ENCODE assay signal across 15 cellular contexts in the genomic region with DNA sequence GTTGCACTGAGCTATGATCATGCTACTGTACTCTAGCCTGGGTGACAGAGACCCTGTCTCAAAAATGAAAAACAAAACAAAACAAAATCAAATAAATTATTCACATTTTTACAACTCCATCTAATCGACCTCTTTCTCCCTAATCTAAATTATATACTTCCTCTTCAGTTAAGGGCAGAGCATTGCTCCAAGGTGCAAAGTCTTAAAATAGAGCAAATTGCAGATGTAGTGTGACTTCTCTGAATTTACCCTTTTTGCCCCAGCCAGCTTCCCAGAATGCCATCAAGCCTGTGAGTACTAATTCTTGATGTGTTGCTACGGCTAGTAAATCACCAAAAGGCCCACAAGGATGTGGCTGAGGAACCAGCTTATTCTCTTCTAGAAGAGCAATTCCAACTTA. TPM values are rescaled to one million over a fixed set of nuclear protein-coding genes. Genes with fewer than 3 reads are reported as not detected.
DNase-seq lines count a peak whose midpoint lies in the region; ATAC-seq and TF ChIP-seq lines count a peak whose summit lies in the region.
"Had no signal": no experiment of that assay in that cellular context is flagged by ENCODE, and none has a peak within 500 bp of the region (broad histone marks: within the 10 kb centered on the region; RNA-seq: fewer than 3 reads in every experiment).

No MANE protein-coding gene starts in this region.

- no peak for TF ChIP-seq CTCF in type B pancreatic cell (conservative IDR thresholded peaks at IDR 0.05)

- H3K9me2 ChIP-seq in Karpas-422 (replicated peaks; ENCODE audit: insufficient read depth, low read length) = no peaks in the 10 kb centered on the region

- peak overlapping the region; percentile 44; the same call in 1 of the 2 replicates for H3K27ac ChIP-seq in Karpas-422 (ENCODE audit: low read length)
- no peak overlapping the region for H3K27ac ChIP-seq in CD8-positive, alpha-beta memory T cell (ENCODE audit: low read depth, low read length)
- H3K27ac ChIP-seq: BLaER1, KMS-11, RWPE1 had no signal

- no peak overlapping the region for H3K4me2 ChIP-seq in Karpas-422 (ENCODE audit: low read depth, low read length, poor library complexity, severe bottlenecking)
- H3K4me2 ChIP-seq: BLaER1, KMS-11 had no signal

- H3K79me2 ChIP-seq in Karpas-422 (ENCODE audit: low read length) = peaks cover 37% of the 10 kb centered on the region

- H3K9ac ChIP-seq in Karpas-422 (ENCODE audit: low read length) = no peak overlapping the region
- H3K9ac ChIP-seq: BLaER1, KMS-11 had no signal

- H3K36me3 Mint-ChIP-seq in activated T-cell treated with anti-CD3 and anti-CD28 coated beads, Interleukin-2, amount 50 U/mL, for 24 hours (ENCODE audit: low read depth) = peaks cover 45% of the 10 kb centered on the region
- peaks cover 14% of the 10 kb centered on the region for H3K36me3 Mint-ChIP-seq in activated T-cell treated with anti-CD3 and anti-CD28 coated beads, Interleukin-2, amount 50 U/mL, for 4 hours (ENCODE audit: insufficient read depth)
- H3K36me3 Mint-ChIP-seq in type B pancreatic cell = no peaks in the 10 kb centered on the region
- peaks cover 7 to 43% (median 11%) of the 10 kb centered on the region in 3 donors for H3K36me3 Mint-ChIP-seq in CD8-positive, alpha-beta memory T cell

- H3K9me3 Mint-ChIP-seq in activated T-cell treated with anti-CD3 and anti-CD28 coated beads, Interleukin-2, amount 50 U/mL, for 24 hours = no peaks in the 10 kb centered on the region
- H3K9me3 Mint-ChIP-seq in activated T-cell treated with anti-CD3 and anti-CD28 coated beads, Interleukin-2, amount 50 U/mL, for 4 hours = no peaks in the 10 kb centered on the region
- no peaks in the 10 kb centered on the region for H3K9me3 Mint-ChIP-seq in type B pancreatic cell
- no peaks in the 10 kb centered on the region for H3K9me3 Mint-ChIP-seq in CD8-positive, alpha-beta memory T cell
- H3K9me3 Mint-ChIP-seq: CD4-positive, alpha-beta T cell had no signal

- peaks cover 5% of the 10 kb centered on the region for H3K4me1 Mint-ChIP-seq in activated T-cell treated with anti-CD3 and anti-CD28 coated beads, Interleukin-2, amount 50 U/mL, for 24 hours (ENCODE audit: low read depth)
- no peaks in the 10 kb centered on the region for H3K4me1 Mint-ChIP-seq in activated T-cell treated with anti-CD3 and anti-CD28 coated beads, Interleukin-2, amount 50 U/mL, for 4 hours (ENCODE audit: low read depth)
- peaks cover 4% of the 10 kb centered on the region for H3K4me1 Mint-ChIP-seq in type B pancreatic cell (ENCODE audit: unreplicated experiment)
- peaks cover 0 to 1% (median 0%) of the 10 kb centered on the region in 3 donors for H3K4me1 Mint-ChIP-seq in CD8-positive, alpha-beta memory T cell

- H3K4me3 Mint-ChIP-seq in activated T-cell treated with anti-CD3 and anti-CD28 coated beads, Interleukin-2, amount 50 U/mL, for 24 hours = no peak overlapping the region
- no peak overlapping the region for H3K4me3 Mint-ChIP-seq in activated T-cell treated with anti-CD3 and anti-CD28 coated beads, Interleukin-2, amount 50 U/mL, for 4 hours
- no peak overlapping the region for H3K4me3 Mint-ChIP-seq in type B pancreatic cell
- H3K4me3 Mint-ChIP-seq in CD8-positive, alpha-beta memory T cell = no peak overlapping the region
- H3K4me3 Mint-ChIP-seq: CD4-positive, alpha-beta T cell had no signal

- H3K4me3 ChIP-seq in Karpas-422 (ENCODE audit: low read length) = no peak overlapping the region
- no peak overlapping the region for H3K4me3 ChIP-seq in CD8-positive, alpha-beta memory T cell (ENCODE audit: low read length)
- H3K4me3 ChIP-seq: BLaER1 had no signal

- no peaks in the 10 kb centered on the region for H3K27me3 Mint-ChIP-seq in activated T-cell treated with anti-CD3 and anti-CD28 coated beads, Interleukin-2, amount 50 U/mL, for 24 hours
- H3K27me3 Mint-ChIP-seq in activated T-cell treated with anti-CD3 and anti-CD28 coated beads, Interleukin-2, amount 50 U/mL, for 4 hours (ENCODE audit: low read depth) = no peaks in the 10 kb centered on the region
- H3K27me3 Mint-ChIP-seq in type B pancreatic cell = no peaks in the 10 kb centered on the region
- H3K27me3 Mint-ChIP-seq in CD8-positive, alpha-beta memory T cell = no peaks in the 10 kb centered on the region
- H3K27me3 Mint-ChIP-seq: CD4-positive, alpha-beta T cell had no signal

- ATAC-seq in activated T-cell treated with anti-CD3 and anti-CD28 coated beads, Interleukin-2, amount 50 U/mL, for 4 hours = no peak
- peak; percentile 80 for ATAC-seq in left colon

- CTCF ChIA-PET in CD8-positive, alpha-beta memory T cell (lab: Charles Lee) = interaction anchor here (1.1 kb wide), 1 partner anchor 63 kb away, joined by 3 read pairs; no protein-coding TSS in a partner anchor

- peak overlapping the region; percentile 64 for H3K27ac Mint-ChIP-seq in activated T-cell treated with anti-CD3 and anti-CD28 coated beads, Interleukin-2, amount 50 U/mL, for 24 hours
- H3K27ac Mint-ChIP-seq in type B pancreatic cell = peak overlapping the region; percentile 23
- H3K27ac Mint-ChIP-seq in CD8-positive, alpha-beta memory T cell = peak overlapping the region in 3 of 8 donors; percentile 7 to 72 (median 29)
- H3K27ac Mint-ChIP-seq: CD4-positive, alpha-beta T cell had no signal

- H3K36me3 ChIP-seq in Karpas-422 (ENCODE audit: insufficient read depth, low read length) = peaks cover 3% of the 10 kb centered on the region; the same call in 1 of the 2 replicates
- H3K36me3 ChIP-seq in CD8-positive, alpha-beta memory T cell (ENCODE audit: insufficient read depth, low read length) = no peaks in the 10 kb centered on the region

- peaks cover 21% of the 10 kb centered on the region for H3K4me1 ChIP-seq in Karpas-422 (ENCODE audit: low read length)
- H3K4me1 ChIP-seq in CD8-positive, alpha-beta memory T cell (ENCODE audit: insufficient read depth, low read length) = no peaks in the 10 kb centered on the region
- H3K4me1 ChIP-seq: BLaER1 had no signal

- POLR2A ChIA-PET in CD8-positive, alpha-beta memory T cell (lab: Charles Lee) = no interaction called here

- no peaks in the 10 kb centered on the region for H3K27me3 ChIP-seq in Karpas-422 (ENCODE audit: low read length)
- H3K27me3 ChIP-seq in CD8-positive, alpha-beta memory T cell (ENCODE audit: insufficient read depth, low read length, poor library complexity, severe bottlenecking) = no peaks in the 10 kb centered on the region
- H3K27me3 ChIP-seq: BLaER1 had no signal

- no peaks in the 10 kb centered on the region for H3K9me3 ChIP-seq in Karpas-422 (ENCODE audit: low read length)
- H3K9me3 ChIP-seq in CD8-positive, alpha-beta memory T cell (ENCODE audit: low read length) = no peaks in the 10 kb centered on the region
- H3K9me3 ChIP-seq: BLaER1 had no signal

- H4K20me1 ChIP-seq in Karpas-422 (ENCODE audit: insufficient read depth, low read depth, low read length) = no peaks in the 10 kb centered on the region
- H4K20me1 ChIP-seq: BLaER1 had no signal

- H2AFZ ChIP-seq in Karpas-422 (ENCODE audit: low read length) = no peak overlapping the region

- intact Hi-C loops in left colon (cut with DNase I, micrococcal nuclease) = no loop called here

- no peak for DNase-seq in activated T-cell treated with anti-CD3 and anti-CD28 coated beads, Interleukin-2, amount 50 U/mL, for 24 hours
- no peak for DNase-seq in activated T-cell treated with anti-CD3 and anti-CD28 coated beads, Interleukin-2, amount 50 U/mL, for 4 hours
- DNase-seq in Karpas-422 (no peak), left colon (no peak), type B pancreatic cell (ENCODE audit: extremely low spot score, unreplicated experiment) (no peak), NCI-H2227 (lab: John Stamatoyannopoulos, UW; ENCODE audit: unreplicated experiment) (no peak)
- no peak for DNase-seq in CD8-positive, alpha-beta memory T cell
- DNase-seq: CD4-positive, alpha-beta T cell; NCI-H2029 treated with DMSO at 0.1 percent for 48 hours; NCI-H2227 treated with DMSO at 0.1 percent for 48 hours; NCI-H526 treated with DMSO at 0.1 percent for 48 hours; SHP77 had no signal

RNA-seq across cellular contexts. Expression of a gene that starts 53.3 kb away (rescaled TPM):
- total RNA-seq in activated T-cell treated with anti-CD3 and anti-CD28 coated beads, Interleukin-2, amount 50 U/mL, for 4 hours = 100 to 1,000 TPM; 411 to 479 (median 433) TPM
- total RNA-seq in Karpas-422 (2014; rRNA removed; shearing (Covaris generic); ENCODE audit: low replicate concordance) = 165 and 257 TPM in 2 replicates
- total RNA-seq in left colon (100 to 1,000 TPM; 284 to 324 TPM), type B pancreatic cell (ENCODE audit: low replicate concordance) (551 and 606 TPM in 2 replicates)
- total RNA-seq in CD8-positive, alpha-beta memory T cell = 100 to 1,000 TPM; 384 to 385 TPM
- 715 TPM for polyA plus RNA-seq in CD8-positive, alpha-beta memory T cell
